In genomic region chr13:31054632-31055031, GRCh38 we compare ENCODE assay signal across 17 cellular contexts.
"Had no signal": no experiment of that assay in that cellular context is flagged by ENCODE, and none has a peak within 500 bp of the region (broad histone marks: within the 10 kb centered on the region; RNA-seq: fewer than 3 reads in every experiment).

No MANE protein-coding gene starts in this region.

- H3K27ac ChIP-seq: esophagus muscularis mucosa, foreskin keratinocyte, gastroesophageal sphincter, heart right ventricle, lower lobe of right lung, parathyroid adenoma, right lobe of liver, thyroid gland had no signal

- H2AFZ ChIP-seq: parathyroid adenoma had no signal

- H3K4me1 ChIP-seq: esophagus muscularis mucosa, foreskin keratinocyte, gastroesophageal sphincter, lower lobe of right lung, parathyroid adenoma, right lobe of liver, thyroid gland had no signal

- H3K4me3 ChIP-seq: esophagus muscularis mucosa, gastroesophageal sphincter, heart right ventricle, lower lobe of right lung, mucosa of descending colon, right lobe of liver, thyroid gland had no signal

- DNase-seq: effector memory CD4-positive, alpha-beta T cell; foreskin keratinocyte; heart right ventricle; hippocampal formation; left ventricle myocardium superior; lower lobe of right lung; mucosa of descending colon; naive B cell; right lobe of liver; small intestine; stimulated activated CD4-positive, alpha-beta T cell treated with anti-CD3 and anti-CD28 coated beads, Interleukin-15, amount 100 ng/mL, for 24 hours; stimulated activated CD4-positive, alpha-beta T cell treated with anti-CD3 and anti-CD28 coated beads, Interleukin-2, amount 100 ng/mL, for 48 hours; stimulated activated naive B cell treated with anti-CD40 and anti-IgM and Interleukin-4, amounts not matched to agents 10 μg/mL and 1 μg/mL and 100 μg/mL, for 72 hours; thyroid gland had no signal

- ATAC-seq: foreskin keratinocyte; gastroesophageal sphincter; left ventricle myocardium superior; lower lobe of right lung; mucosa of descending colon; right lobe of liver; stimulated activated naive B cell treated with anti-CD40 and anti-IgM and Interleukin-4, amounts not matched to agents 10 μg/mL and 1 μg/mL and 100 μg/mL, for 72 hours had no signal

- H3K36me3 ChIP-seq: esophagus muscularis mucosa, gastroesophageal sphincter, heart right ventricle, lower lobe of right lung, right lobe of liver, thyroid gland had no signal

- H3K27me3 ChIP-seq: esophagus muscularis mucosa, foreskin keratinocyte, heart right ventricle, right lobe of liver, thyroid gland had no signal

- H3K79me2 ChIP-seq: parathyroid adenoma had no signal

- H3K9me3 ChIP-seq: esophagus muscularis mucosa, gastroesophageal sphincter, heart right ventricle, lower lobe of right lung, mucosa of descending colon, right lobe of liver, thyroid gland had no signal

- H3K9ac ChIP-seq: parathyroid adenoma had no signal
